1 cellular context compared by ENCODE assay signal in genomic region chr21:30718239-30718909, GRCh38.
TF ChIP-seq lines count a peak whose summit lies in the region.

Gene KRTAP21-3 (minus strand): TSS chr21:30718777. CDS start chr21:30718759, 18 bp downstream.

TF ChIP-seq in SK-N-SH treated with all-trans-retinoic acid at 6 μM for 48 hours, 23 proteins besides CTCF, POLR2A, EP300 and RAD21 (continued from another document):
- TF ChIP-seq PATZ1 (CRISPR knock-in tag; IDR thresholded peaks at IDR 0.05; ENCODE audit: borderline replicate concordance), result peak; percentile 80
